9 cellular contexts compared by ENCODE assay signal in genomic region chr3:192467230-192468186, GRCh38.
DNase-seq lines count a peak whose midpoint lies in the region; ATAC-seq and TF ChIP-seq lines count a peak whose summit lies in the region.
"Had no signal": no experiment of that assay in that cellular context is flagged by ENCODE, and none has a peak within 500 bp of the region (broad histone marks: within the 10 kb centered on the region; RNA-seq: fewer than 3 reads in every experiment).

No MANE protein-coding gene starts in this region.

- WGBS in spleen, 5 donors = 22 to 33% (median 29%) methylated on average over 13 of the region's 13 CpGs

- peak; percentile 92 for TF ChIP-seq CTCF in RWPE2 (IDR thresholded peaks at IDR 0.05; ENCODE audit: poor library complexity, severe bottlenecking)
- peak; percentile 62 to 86 (median 77) for TF ChIP-seq CTCF in spleen (IDR thresholded peaks at IDR 0.05 in 8 of 11, conservative IDR thresholded peaks at IDR 0.05 in 3 of 11)

- no peak overlapping the region for H3K27ac ChIP-seq in RWPE2 (ENCODE audit: poor library complexity, severe bottlenecking)
- H3K27ac ChIP-seq in spleen = no peak overlapping the region
- H3K27ac ChIP-seq: BLaER1 had no signal

- intact Hi-C loops in spleen (cut with DNase I; ENCODE audit: low total_unique reads) = loop anchor here (5.0 kb wide), 1 partner anchor 335 kb away; no protein-coding TSS in a partner anchor

- H3K36me3 ChIP-seq in RWPE2 (ENCODE audit: low read depth) (no peaks in the 10 kb centered on the region), spleen (no peaks in the 10 kb centered on the region)
- H3K36me3 ChIP-seq: BLaER1 had no signal

- peaks cover 23% of the 10 kb centered on the region for H3K27me3 ChIP-seq in RWPE2 (ENCODE audit: insufficient read depth, poor library complexity, severe bottlenecking)
- peaks cover 0 to 17% (median 0%) of the 10 kb centered on the region in 7 donors for H3K27me3 ChIP-seq in spleen (replicated peaks in 1 of 7)
- H3K27me3 ChIP-seq: BLaER1 had no signal

- H3K4me3 ChIP-seq in RWPE2 (ENCODE audit: severe bottlenecking) (no peak overlapping the region), spleen (no peak overlapping the region)
- H3K4me3 ChIP-seq: BLaER1 had no signal

- H3K9me3 ChIP-seq in RWPE2 (ENCODE audit: severe bottlenecking) (no peaks in the 10 kb centered on the region), spleen (no peaks in the 10 kb centered on the region)
- H3K9me3 ChIP-seq: BLaER1 had no signal

- peak; percentile 80 for ATAC-seq in RWPE2 (ENCODE audit: low read depth)

- H3K4me1 ChIP-seq in RWPE2 (ENCODE audit: insufficient read depth, poor library complexity, severe bottlenecking) (no peaks in the 10 kb centered on the region), spleen (peaks cover 0 to 7% (median 5%) of the 10 kb centered on the region in 6 donors)
- H3K4me1 ChIP-seq: BLaER1 had no signal

- DNase-seq in NCI-H1436 (lab: John Stamatoyannopoulos, UW) (peak; percentile 59), NCI-H1436 treated with DMSO at 0.1 percent for 48 hours (lab: John Stamatoyannopoulos, UW) (no peak), HCEC 1CT (peak; percentile 37), LoVo (ENCODE audit: low spot score) (peak; percentile 69), RWPE2 (ENCODE audit: low spot score) (no peak), amygdala (lab: John Stamatoyannopoulos, UW) (peak in 36 of 56 donors; percentile 1 to 76 (median 14)), hippocampal formation (lab: John Stamatoyannopoulos, UW) (peak; percentile 41 to 42), spleen (peak; percentile 66)

- no peak for TF ChIP-seq POLR2A in spleen (IDR thresholded peaks at IDR 0.05)

Comparison
In these comparisons a context has a peak if more than half of its experiments do, and no peak if none do; other contexts are left out.
1. DNase-seq: peak in NCI-H1436 (single experiment), HCEC 1CT (single experiment), LoVo (single experiment), amygdala (36 of 56), hippocampal formation (2 of 2) and spleen (single experiment); none in NCI-H1436 treated with DMSO at 0.1 percent for 48 hours (single experiment) and RWPE2 (single experiment).